ENCODE assay signal across 24 cellular contexts in genomic region chr5:22577006-22577405, GRCh38.
DNase-seq lines count a peak whose midpoint lies in the region; ATAC-seq and TF ChIP-seq lines count a peak whose summit lies in the region.
"Had no signal": no experiment of that assay in that cellular context is flagged by ENCODE, and none has a peak within 500 bp of the region (broad histone marks: within the 10 kb centered on the region; RNA-seq: fewer than 3 reads in every experiment).

No MANE protein-coding gene starts in this region.

- no peak overlapping the region for H3K27ac ChIP-seq in WERI-Rb-1
- H3K27ac ChIP-seq: BLaER1 had no signal

- no peak for TF ChIP-seq CTCF in WERI-Rb-1 (IDR thresholded peaks at IDR 0.05; ENCODE audit: low read depth, low read length)

- H3K27me3 ChIP-seq in WERI-Rb-1 (ENCODE audit: insufficient read depth, low read depth, severe bottlenecking), result no peaks in the 10 kb centered on the region
- H3K27me3 ChIP-seq: BE2C, BLaER1 had no signal

- DNase-seq in NCI-H526 (lab: John Stamatoyannopoulos, UW), result peak; percentile 71 to 79
- peak; percentile 46 for DNase-seq in NCI-H69 (lab: John Stamatoyannopoulos, UW)
- no peak for DNase-seq in WERI-Rb-1
- no peak for DNase-seq in effector CD8-positive, alpha-beta T cell (lab: John Stamatoyannopoulos, UW)
- DNase-seq: 8988T; ACHN; BE2C; C1 segment of cervical spinal cord; CD4-positive, alpha-beta memory T cell; CD4-positive, CD25-positive, alpha-beta regulatory T cell; CD8-positive, alpha-beta memory T cell; COR-L47; DMS 273 treated with DMSO at 0.1 percent for 48 hours; DMS153; DMS53; DMS79; DND-41; EL; GDM1 had no signal

- H3K9me3 ChIP-seq in WERI-Rb-1 (ENCODE audit: severe bottlenecking), result no peaks in the 10 kb centered on the region
- H3K9me3 ChIP-seq: BE2C, BLaER1 had no signal

- H3K36me3 ChIP-seq in WERI-Rb-1, result no peaks in the 10 kb centered on the region
- H3K36me3 ChIP-seq: BE2C, BLaER1 had no signal

- ATAC-seq in HG02852 (IDR thresholded peaks at IDR 0.05; ENCODE audit: unreplicated experiment) (peak; percentile 68), HG02970 (IDR thresholded peaks at IDR 0.05; ENCODE audit: low FRiP score, unreplicated experiment) (no peak), GM21576 (IDR thresholded peaks at IDR 0.05; ENCODE audit: unreplicated experiment) (no peak)
- ATAC-seq: GM12878 had no signal

- no peak overlapping the region for H3K4me3 ChIP-seq in WERI-Rb-1 (ENCODE audit: low read depth, low read length)
- H3K4me3 ChIP-seq: BLaER1, GM12878 had no signal

Comparison
In these comparisons a context has a peak if more than half of its experiments do, and no peak if none do; other contexts are left out.
1. DNase-seq: peak in NCI-H526 (2 of 2) and NCI-H69 (single experiment); none in WERI-Rb-1 (single experiment) and effector CD8-positive, alpha-beta T cell (single experiment).